1 cellular context compared by ENCODE assay signal in the genomic region with DNA sequence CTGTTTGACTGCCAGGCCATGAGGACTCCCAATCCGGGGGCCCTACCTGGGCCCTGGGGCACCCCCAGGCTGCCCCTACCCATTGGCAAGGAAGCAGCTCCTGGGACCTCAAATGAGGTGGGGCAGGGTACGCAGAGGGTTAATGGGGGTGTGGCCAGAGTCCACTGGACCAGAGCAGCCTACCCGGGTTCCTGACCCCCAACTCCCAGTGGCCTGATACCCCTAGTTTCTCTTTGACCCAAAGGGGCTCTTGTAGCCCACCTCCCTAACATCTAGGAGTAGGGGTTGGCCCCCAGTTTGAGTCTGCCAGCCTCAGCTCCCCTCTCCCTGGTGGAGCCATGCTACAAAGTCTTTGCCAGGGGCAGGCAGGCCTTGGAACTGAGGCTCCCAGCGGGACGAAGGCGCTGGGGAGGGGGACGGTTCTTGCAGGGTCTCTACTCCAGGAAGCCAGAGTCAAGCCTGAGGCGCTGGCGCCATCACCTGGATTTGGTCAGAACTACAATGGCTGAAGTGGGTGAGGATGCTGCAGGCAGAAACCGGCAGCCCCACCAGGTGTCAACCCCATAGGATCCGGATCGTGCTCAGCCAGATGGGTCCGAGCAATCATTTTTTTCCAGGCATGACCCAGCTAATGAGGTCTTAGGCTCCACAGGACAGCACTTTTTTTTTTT.
TF ChIP-seq lines count a peak whose summit lies in the region.

No MANE protein-coding gene starts in this region.

TF ChIP-seq in GM23338, 12 proteins besides CTCF, POLR2A, EP300 and RAD21:
- TF ChIP-seq CREB1 (CRISPR knock-in tag; IDR thresholded peaks at IDR 0.05; ENCODE audit: low read depth) (no peak), EZH2phosphoT487 (IDR thresholded peaks at IDR 0.05; ENCODE audit: unreplicated experiment) (no peak), ZNF114 (CRISPR knock-in tag; IDR thresholded peaks at IDR 0.05) (no peak), EZH2 (IDR thresholded peaks at IDR 0.05; ENCODE audit: low read depth, unreplicated experiment) (no peak), POLR2AphosphoS5 (IDR thresholded peaks at IDR 0.05; ENCODE audit: low read depth) (no peak), ZNF331 (CRISPR knock-in tag; IDR thresholded peaks at IDR 0.05; ENCODE audit: low read depth) (no peak), NANOG (IDR thresholded peaks at IDR 0.05; ENCODE audit: borderline replicate concordance) (no peak), JUNB (IDR thresholded peaks at IDR 0.05; ENCODE audit: unreplicated experiment) (no peak), STAT1 (IDR thresholded peaks at IDR 0.05; ENCODE audit: unreplicated experiment) (no peak)
- TF ChIP-seq, protein P1, sequence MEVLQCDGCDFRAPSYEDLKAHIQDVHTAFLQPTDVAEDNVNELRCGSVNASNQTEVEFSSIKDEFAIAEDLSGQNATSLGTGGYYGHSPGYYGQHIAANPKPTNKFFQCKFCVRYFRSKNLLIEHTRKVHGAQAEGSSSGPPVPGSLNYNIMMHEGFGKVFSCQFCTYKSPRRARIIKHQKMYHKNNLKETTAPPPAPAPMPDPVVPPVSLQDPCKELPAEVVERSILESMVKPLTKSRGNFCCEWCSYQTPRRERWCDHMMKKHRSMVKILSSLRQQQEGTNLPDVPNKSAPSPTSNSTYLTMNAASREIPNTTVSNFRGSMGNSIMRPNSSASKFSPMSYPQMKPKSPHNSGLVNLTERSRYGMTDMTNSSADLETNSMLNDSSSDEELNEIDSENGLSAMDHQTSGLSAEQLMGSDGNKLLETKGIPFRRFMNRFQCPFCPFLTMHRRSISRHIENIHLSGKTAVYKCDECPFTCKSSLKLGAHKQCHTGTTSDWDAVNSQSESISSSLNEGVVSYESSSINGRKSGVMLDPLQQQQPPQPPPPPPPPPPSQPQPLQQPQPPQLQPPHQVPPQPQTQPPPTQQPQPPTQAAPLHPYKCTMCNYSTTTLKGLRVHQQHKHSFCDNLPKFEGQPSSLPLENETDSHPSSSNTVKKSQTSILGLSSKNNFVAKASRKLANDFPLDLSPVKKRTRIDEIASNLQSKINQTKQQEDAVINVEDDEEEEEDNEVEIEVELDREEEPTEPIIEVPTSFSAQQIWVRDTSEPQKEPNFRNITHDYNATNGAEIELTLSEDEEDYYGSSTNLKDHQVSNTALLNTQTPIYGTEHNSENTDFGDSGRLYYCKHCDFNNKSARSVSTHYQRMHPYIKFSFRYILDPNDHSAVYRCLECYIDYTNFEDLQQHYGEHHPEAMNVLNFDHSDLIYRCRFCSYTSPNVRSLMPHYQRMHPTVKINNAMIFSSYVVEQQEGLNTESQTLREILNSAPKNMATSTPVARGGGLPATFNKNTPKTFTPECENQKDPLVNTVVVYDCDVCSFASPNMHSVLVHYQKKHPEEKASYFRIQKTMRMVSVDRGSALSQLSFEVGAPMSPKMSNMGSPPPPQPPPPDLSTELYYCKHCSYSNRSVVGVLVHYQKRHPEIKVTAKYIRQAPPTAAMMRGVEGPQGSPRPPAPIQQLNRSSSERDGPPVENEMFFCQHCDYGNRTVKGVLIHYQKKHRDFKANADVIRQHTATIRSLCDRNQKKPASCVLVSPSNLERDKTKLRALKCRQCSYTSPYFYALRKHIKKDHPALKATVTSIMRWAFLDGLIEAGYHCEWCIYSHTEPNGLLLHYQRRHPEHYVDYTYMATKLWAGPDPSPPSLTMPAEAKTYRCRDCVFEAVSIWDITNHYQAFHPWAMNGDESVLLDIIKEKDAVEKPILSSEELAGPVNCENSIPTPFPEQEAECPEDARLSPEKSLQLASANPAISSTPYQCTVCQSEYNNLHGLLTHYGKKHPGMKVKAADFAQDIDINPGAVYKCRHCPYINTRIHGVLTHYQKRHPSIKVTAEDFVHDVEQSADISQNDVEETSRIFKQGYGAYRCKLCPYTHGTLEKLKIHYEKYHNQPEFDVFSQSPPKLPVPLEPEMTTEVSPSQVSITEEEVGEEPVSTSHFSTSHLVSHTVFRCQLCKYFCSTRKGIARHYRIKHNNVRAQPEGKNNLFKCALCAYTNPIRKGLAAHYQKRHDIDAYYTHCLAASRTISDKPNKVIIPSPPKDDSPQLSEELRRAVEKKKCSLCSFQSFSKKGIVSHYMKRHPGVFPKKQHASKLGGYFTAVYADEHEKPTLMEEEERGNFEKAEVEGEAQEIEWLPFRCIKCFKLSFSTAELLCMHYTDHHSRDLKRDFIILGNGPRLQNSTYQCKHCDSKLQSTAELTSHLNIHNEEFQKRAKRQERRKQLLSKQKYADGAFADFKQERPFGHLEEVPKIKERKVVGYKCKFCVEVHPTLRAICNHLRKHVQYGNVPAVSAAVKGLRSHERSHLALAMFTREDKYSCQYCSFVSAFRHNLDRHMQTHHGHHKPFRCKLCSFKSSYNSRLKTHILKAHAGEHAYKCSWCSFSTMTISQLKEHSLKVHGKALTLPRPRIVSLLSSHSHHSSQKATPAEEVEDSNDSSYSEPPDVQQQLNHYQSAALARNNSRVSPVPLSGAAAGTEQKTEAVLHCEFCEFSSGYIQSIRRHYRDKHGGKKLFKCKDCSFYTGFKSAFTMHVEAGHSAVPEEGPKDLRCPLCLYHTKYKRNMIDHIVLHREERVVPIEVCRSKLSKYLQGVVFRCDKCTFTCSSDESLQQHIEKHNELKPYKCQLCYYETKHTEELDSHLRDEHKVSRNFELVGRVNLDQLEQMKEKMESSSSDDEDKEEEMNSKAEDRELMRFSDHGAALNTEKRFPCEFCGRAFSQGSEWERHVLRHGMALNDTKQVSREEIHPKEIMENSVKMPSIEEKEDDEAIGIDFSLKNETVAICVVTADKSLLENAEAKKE (CRISPR knock-in tag; IDR thresholded peaks at IDR 0.05), result no peak
- TF ChIP-seq, protein P2, sequence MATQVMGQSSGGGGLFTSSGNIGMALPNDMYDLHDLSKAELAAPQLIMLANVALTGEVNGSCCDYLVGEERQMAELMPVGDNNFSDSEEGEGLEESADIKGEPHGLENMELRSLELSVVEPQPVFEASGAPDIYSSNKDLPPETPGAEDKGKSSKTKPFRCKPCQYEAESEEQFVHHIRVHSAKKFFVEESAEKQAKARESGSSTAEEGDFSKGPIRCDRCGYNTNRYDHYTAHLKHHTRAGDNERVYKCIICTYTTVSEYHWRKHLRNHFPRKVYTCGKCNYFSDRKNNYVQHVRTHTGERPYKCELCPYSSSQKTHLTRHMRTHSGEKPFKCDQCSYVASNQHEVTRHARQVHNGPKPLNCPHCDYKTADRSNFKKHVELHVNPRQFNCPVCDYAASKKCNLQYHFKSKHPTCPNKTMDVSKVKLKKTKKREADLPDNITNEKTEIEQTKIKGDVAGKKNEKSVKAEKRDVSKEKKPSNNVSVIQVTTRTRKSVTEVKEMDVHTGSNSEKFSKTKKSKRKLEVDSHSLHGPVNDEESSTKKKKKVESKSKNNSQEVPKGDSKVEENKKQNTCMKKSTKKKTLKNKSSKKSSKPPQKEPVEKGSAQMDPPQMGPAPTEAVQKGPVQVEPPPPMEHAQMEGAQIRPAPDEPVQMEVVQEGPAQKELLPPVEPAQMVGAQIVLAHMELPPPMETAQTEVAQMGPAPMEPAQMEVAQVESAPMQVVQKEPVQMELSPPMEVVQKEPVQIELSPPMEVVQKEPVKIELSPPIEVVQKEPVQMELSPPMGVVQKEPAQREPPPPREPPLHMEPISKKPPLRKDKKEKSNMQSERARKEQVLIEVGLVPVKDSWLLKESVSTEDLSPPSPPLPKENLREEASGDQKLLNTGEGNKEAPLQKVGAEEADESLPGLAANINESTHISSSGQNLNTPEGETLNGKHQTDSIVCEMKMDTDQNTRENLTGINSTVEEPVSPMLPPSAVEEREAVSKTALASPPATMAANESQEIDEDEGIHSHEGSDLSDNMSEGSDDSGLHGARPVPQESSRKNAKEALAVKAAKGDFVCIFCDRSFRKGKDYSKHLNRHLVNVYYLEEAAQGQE (IDR thresholded peaks at IDR 0.05; ENCODE audit: unreplicated experiment), result no peak
- TF ChIP-seq, protein P3, sequence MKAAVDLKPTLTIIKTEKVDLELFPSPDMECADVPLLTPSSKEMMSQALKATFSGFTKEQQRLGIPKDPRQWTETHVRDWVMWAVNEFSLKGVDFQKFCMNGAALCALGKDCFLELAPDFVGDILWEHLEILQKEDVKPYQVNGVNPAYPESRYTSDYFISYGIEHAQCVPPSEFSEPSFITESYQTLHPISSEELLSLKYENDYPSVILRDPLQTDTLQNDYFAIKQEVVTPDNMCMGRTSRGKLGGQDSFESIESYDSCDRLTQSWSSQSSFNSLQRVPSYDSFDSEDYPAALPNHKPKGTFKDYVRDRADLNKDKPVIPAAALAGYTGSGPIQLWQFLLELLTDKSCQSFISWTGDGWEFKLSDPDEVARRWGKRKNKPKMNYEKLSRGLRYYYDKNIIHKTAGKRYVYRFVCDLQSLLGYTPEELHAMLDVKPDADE (IDR thresholded peaks at IDR 0.05), result no peak
